ENCODE assay signal across 1 cellular context in genomic region chr4:26594778-26595177, GRCh38.
A peak's percentile ranks its signal among the peaks of the same experiment; 100 is the strongest.
TF ChIP-seq lines count a peak whose summit lies in the region.

No MANE protein-coding gene starts in this region.

TF ChIP-seq in K562, 482 proteins besides CTCF, POLR2A, EP300 and RAD21 (continued from another document):
- TF ChIP-seq, protein P1, sequence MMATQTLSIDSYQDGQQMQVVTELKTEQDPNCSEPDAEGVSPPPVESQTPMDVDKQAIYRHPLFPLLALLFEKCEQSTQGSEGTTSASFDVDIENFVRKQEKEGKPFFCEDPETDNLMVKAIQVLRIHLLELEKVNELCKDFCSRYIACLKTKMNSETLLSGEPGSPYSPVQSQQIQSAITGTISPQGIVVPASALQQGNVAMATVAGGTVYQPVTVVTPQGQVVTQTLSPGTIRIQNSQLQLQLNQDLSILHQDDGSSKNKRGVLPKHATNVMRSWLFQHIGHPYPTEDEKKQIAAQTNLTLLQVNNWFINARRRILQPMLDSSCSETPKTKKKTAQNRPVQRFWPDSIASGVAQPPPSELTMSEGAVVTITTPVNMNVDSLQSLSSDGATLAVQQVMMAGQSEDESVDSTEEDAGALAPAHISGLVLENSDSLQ (IDR thresholded peaks at IDR 0.05), result 0 out of 2 replicates have a peak, but pooled peaks have one; percentile 54
- TF ChIP-seq FOXA3 (CRISPR knock-in tag; conservative IDR thresholded peaks at IDR 0.05 in 1 of 2, IDR thresholded peaks at IDR 0.05 in 1 of 2), result peak in 1 of 2 experiments; percentile 59; a peak in 1 of 4 replicates
- 0 out of 2 replicates have a peak, but pooled peaks have one; percentile 39 for TF ChIP-seq ZNF589 (CRISPR knock-in tag; IDR thresholded peaks at IDR 0.05; ENCODE audit: low read depth)
- 0 out of 2 replicates have a peak, but pooled peaks have one; percentile 16 for TF ChIP-seq VEZF1 (CRISPR knock-in tag; IDR thresholded peaks at IDR 0.05)
- TF ChIP-seq CBX3 (IDR thresholded peaks at IDR 0.05; ENCODE audit: borderline replicate concordance in 1 of 2, low read length in 2 of 2), result peak in 1 of 2 experiments; percentile 41; a peak in 1 of 3 replicates
- no peak for TF ChIP-seq ZNF398 (CRISPR knock-in tag; IDR thresholded peaks at IDR 0.05)
- 0 out of 2 replicates have a peak, but pooled peaks have one; percentile 18 for TF ChIP-seq ETV1 (tag; conservative IDR thresholded peaks at IDR 0.05; ENCODE audit: low read depth)
- TF ChIP-seq RFX5 (IDR thresholded peaks at IDR 0.05; ENCODE audit: low read depth, low read length), result no peak
- peak; percentile 99 for TF ChIP-seq RBM25 (IDR thresholded peaks at IDR 0.05; ENCODE audit: low read depth, low read length, severe bottlenecking)
- no peak for TF ChIP-seq ZNF3 (CRISPR knock-in tag; IDR thresholded peaks at IDR 0.05)
- peak; percentile 56 for TF ChIP-seq ZBTB33 (CRISPR knock-in tag; IDR thresholded peaks at IDR 0.05)
- TF ChIP-seq U2AF2 (optimal IDR thresholded peaks at IDR 0.05; ENCODE audit: low read depth, low read length), result no peak
- no peak for TF ChIP-seq NR1H2 (CRISPR knock-in tag; IDR thresholded peaks at IDR 0.05)
- peak; percentile 55 for TF ChIP-seq ZNF146 (CRISPR knock-in tag; IDR thresholded peaks at IDR 0.05; ENCODE audit: unreplicated experiment)
- TF ChIP-seq ID3 (CRISPR knock-in tag; IDR thresholded peaks at IDR 0.05), result no peak
- TF ChIP-seq ID3 (tag; IDR thresholded peaks at IDR 0.05), result 0 out of 2 replicates have a peak, but pooled peaks have one; percentile 44
- TF ChIP-seq TOE1 (IDR thresholded peaks at IDR 0.05; ENCODE audit: borderline replicate concordance), result 0 out of 2 replicates have a peak, but pooled peaks have one; percentile 19
- no peak for TF ChIP-seq TOE1 (CRISPR knock-in tag; IDR thresholded peaks at IDR 0.05; ENCODE audit: borderline replicate concordance, low read depth)
- no peak for TF ChIP-seq PBX2 (CRISPR knock-in tag; IDR thresholded peaks at IDR 0.05; ENCODE audit: low read depth)
- peak; percentile 67 for TF ChIP-seq PBX2 (tag; conservative IDR thresholded peaks at IDR 0.05; ENCODE audit: low read depth)
- no peak for TF ChIP-seq ZC3H11A (IDR thresholded peaks at IDR 0.05; ENCODE audit: low read depth, low read length)
- peak; percentile 74 for TF ChIP-seq MEIS2 (IDR thresholded peaks at IDR 0.05; ENCODE audit: partially characterized antibody)
- TF ChIP-seq YY1 (IDR thresholded peaks at IDR 0.05; ENCODE audit: borderline replicate concordance in 1 of 3, control insufficient read depth in 1 of 3, extremely low read depth in 1 of 3, insufficient read depth in 3 of 3, insufficient read length in 1 of 3, insufficient replicate concordance in 2 of 3, low read depth in 1 of 3, low read length in 2 of 3), result peak in 1 of 3 experiments; percentile 34
TF ChIP-seq in K562: peak in this region for 15.
